Comparison of ENCODE assay signal across 11 cellular contexts in genomic region chr21:18142639-18143038, GRCh38.
"Had no signal": no experiment of that assay in that cellular context is flagged by ENCODE, and none has a peak within 500 bp of the region (broad histone marks: within the 10 kb centered on the region; RNA-seq: fewer than 3 reads in every experiment).

No MANE protein-coding gene starts in this region.

- ATAC-seq: heart right ventricle; mucosa of descending colon; naive thymus-derived CD8-positive, alpha-beta T cell had no signal

- DNase-seq: activated CD4-positive, alpha-beta T cell treated with anti-CD3 and anti-CD28 coated beads, Interleukin-2, amount 10 ng/mL, durations not matched to agents 24 days and 14 days; activated CD8-positive, alpha-beta memory T cell treated with anti-CD3 and anti-CD28 coated beads for 24 hours; activated naive CD4-positive, alpha-beta T cell treated with anti-CD3 and anti-CD28 coated beads for 36 hours; colonic mucosa; effector CD4-positive, alpha-beta T cell; heart right ventricle; mucosa of descending colon; naive thymus-derived CD8-positive, alpha-beta T cell; stimulated activated CD4-positive, alpha-beta T cell treated with anti-CD3 and anti-CD28 coated beads, Interleukin-12 subunit alpha, Interleukin-12 subunit beta, amount 100 ng/mL, for 4 hours; stimulated activated CD4-positive, alpha-beta T cell treated with anti-CD3 and anti-CD28 coated beads, Interleukin-2, amount 100 ng/mL, for 48 hours; stimulated activated naive CD4-positive, alpha-beta T cell treated with Interleukin-2 at 50 U/mL for 16 hours had no signal
